Comparison of ENCODE assay signal across 16 cellular contexts in the genomic region with DNA sequence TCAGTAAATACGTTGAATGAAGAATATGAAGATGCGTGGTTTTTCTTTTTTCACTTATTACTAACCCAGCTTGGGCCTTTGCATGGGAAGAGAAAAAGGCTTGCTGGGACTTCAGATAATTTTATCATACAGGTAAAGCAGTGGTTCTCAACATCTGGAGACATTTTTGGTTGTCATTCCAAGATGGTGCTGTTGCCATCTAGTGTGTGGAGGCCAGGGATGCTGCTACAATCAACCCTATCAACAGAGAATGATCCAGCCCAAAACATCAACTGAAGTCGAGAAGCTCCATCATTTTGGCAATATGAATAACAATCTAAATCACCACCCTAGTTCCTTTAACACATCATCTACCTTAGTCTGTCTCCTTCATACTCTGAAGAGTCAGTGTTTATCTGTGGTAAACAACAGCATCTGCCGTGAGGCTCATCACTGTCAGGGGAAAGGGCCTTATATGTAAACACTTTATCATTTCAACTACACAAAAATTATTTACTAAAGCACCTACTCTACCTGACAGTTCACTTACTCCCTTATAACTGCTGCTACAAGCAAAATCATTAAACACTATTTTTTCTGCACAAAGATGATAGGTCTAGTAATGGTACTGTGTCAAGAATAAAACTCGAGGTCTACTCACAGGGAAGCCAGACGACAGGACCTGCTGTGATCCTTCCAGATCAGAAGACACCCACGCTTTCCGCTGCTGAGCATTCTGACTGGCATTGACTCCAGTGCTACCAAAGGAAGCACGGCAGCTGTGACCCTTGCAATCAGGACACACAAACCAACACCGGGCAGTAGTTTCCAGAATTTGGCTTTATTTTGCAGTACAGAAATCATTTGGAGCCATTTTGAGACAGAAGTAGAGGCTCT. TPM values are rescaled to one million over a fixed set of nuclear protein-coding genes. Genes with fewer than 3 reads are reported as not detected.
A peak's percentile ranks its signal among the peaks of the same experiment; 100 is the strongest.
DNase-seq lines count a peak whose midpoint lies in the region; ATAC-seq and TF ChIP-seq lines count a peak whose summit lies in the region.
"Had no signal": no experiment of that assay in that cellular context is flagged by ENCODE, and none has a peak within 500 bp of the region (broad histone marks: within the 10 kb centered on the region; RNA-seq: fewer than 3 reads in every experiment).

No MANE protein-coding gene starts in this region.

- H3K4me1 Mint-ChIP-seq in CD4-positive, alpha-beta T cell (ENCODE audit: low read depth) = peaks cover 10% of the 10 kb centered on the region
- H3K4me1 Mint-ChIP-seq in activated CD4-positive, alpha-beta memory T cell treated with anti-CD3 and anti-CD28 coated beads for 36 hours (ENCODE audit: low read depth) = peaks cover 21% of the 10 kb centered on the region

- 91 to 96% (median 92%) methylated on average over 10 of the region's 10 CpGs for WGBS in heart left ventricle, 4 donors

- H3K27ac Mint-ChIP-seq in CD4-positive, alpha-beta T cell = peak overlapping the region; percentile 82
- H3K27ac Mint-ChIP-seq in activated CD4-positive, alpha-beta memory T cell treated with anti-CD3 and anti-CD28 coated beads for 36 hours = peak overlapping the region; percentile 52

- H3K4me3 Mint-ChIP-seq in CD4-positive, alpha-beta T cell = no peak overlapping the region
- H3K4me3 Mint-ChIP-seq in activated CD4-positive, alpha-beta memory T cell treated with anti-CD3 and anti-CD28 coated beads for 36 hours = no peak overlapping the region

- no peaks in the 10 kb centered on the region for H3K4me1 ChIP-seq in heart left ventricle
- H3K4me1 ChIP-seq: ascending aorta, esophagus squamous epithelium, psoas muscle, tibial artery had no signal

- H3K36me3 Mint-ChIP-seq in CD4-positive, alpha-beta T cell (ENCODE audit: low read depth) = peaks cover 92% of the 10 kb centered on the region
- peaks cover 53% of the 10 kb centered on the region for H3K36me3 Mint-ChIP-seq in activated CD4-positive, alpha-beta memory T cell treated with anti-CD3 and anti-CD28 coated beads for 36 hours

- H3K4me3 ChIP-seq in heart left ventricle = no peak overlapping the region
- H3K4me3 ChIP-seq: ascending aorta, coronary artery, esophagus squamous epithelium, hepatocyte, psoas muscle, tibial artery had no signal

- H3K9me3 Mint-ChIP-seq in CD4-positive, alpha-beta T cell = no peaks in the 10 kb centered on the region
- H3K9me3 Mint-ChIP-seq in activated CD4-positive, alpha-beta memory T cell treated with anti-CD3 and anti-CD28 coated beads for 36 hours = no peaks in the 10 kb centered on the region

- CTCF ChIA-PET in CD4-positive, alpha-beta T cell (lab: Charles Lee) = interaction anchor here (1.5 kb wide), 1 partner anchor 11 kb away, joined by 4 read pairs; no protein-coding TSS in a partner anchor
- CTCF ChIA-PET in activated CD4-positive, alpha-beta memory T cell treated with anti-CD3 and anti-CD28 coated beads for 36 hours (lab: Charles Lee) = no interaction called here

- no peak for DNase-seq in CD4-positive, alpha-beta T cell
- DNase-seq in DMS53 (lab: John Stamatoyannopoulos, UW) (peak; percentile 75), left colon (no peak), NCI-H748 (lab: John Stamatoyannopoulos, UW; ENCODE audit: unreplicated experiment) (no peak), heart left ventricle (no peak), globus pallidus (ENCODE audit: low spot score) (no peak)
- DNase-seq in activated CD4-positive, alpha-beta memory T cell treated with anti-CD3 and anti-CD28 coated beads for 36 hours = peak; percentile 22
- DNase-seq: activated CD8-positive, alpha-beta memory T cell treated with anti-CD3 and anti-CD28 coated beads, Interleukin-2, amount 50 U/mL, for 48 hours; C1 segment of cervical spinal cord; esophagus squamous epithelium; psoas muscle; Right ventricle myocardium superior; tibial artery had no signal

- H3K9me3 ChIP-seq in CD4-positive, alpha-beta T cell (ENCODE audit: control insufficient read depth, low read length) = no peaks in the 10 kb centered on the region
- no peaks in the 10 kb centered on the region for H3K9me3 ChIP-seq in heart left ventricle
- H3K9me3 ChIP-seq: ascending aorta, esophagus squamous epithelium, psoas muscle, tibial artery had no signal

- peak; percentile 39 for ATAC-seq in CD4-positive, alpha-beta T cell (ENCODE audit: poor library complexity)
- ATAC-seq in left colon = peak; percentile 12
- ATAC-seq in heart left ventricle = no peak
- ATAC-seq: psoas muscle had no signal

- POLR2A ChIA-PET in CD4-positive, alpha-beta T cell (lab: Charles Lee) = interaction anchor here (0.6 to 3.4 kb wide), 2 partner anchors 11 to 323 kb away, joined by 3 to 17 read pairs; no protein-coding TSS in a partner anchor
- POLR2A ChIA-PET in activated CD4-positive, alpha-beta memory T cell treated with anti-CD3 and anti-CD28 coated beads for 36 hours (lab: Charles Lee) = no interaction called here

- intact Hi-C loops in CD4-positive, alpha-beta T cell (cut with DNase I, micrococcal nuclease) = no loop called here
- intact Hi-C loops in activated CD4-positive, alpha-beta memory T cell treated with anti-CD3 and anti-CD28 coated beads for 36 hours (cut with micrococcal nuclease) = no loop called here
- intact Hi-C loops in left colon (cut with DNase I, micrococcal nuclease) = no loop called here
- intact Hi-C loops in heart left ventricle (cut with DNase I) = no loop called here

- no peak overlapping the region for H3K27ac ChIP-seq in CD4-positive, alpha-beta T cell (ENCODE audit: low read depth, low read length)
- H3K27ac ChIP-seq in heart left ventricle = no peak overlapping the region
- H3K27ac ChIP-seq: ascending aorta, coronary artery, esophagus squamous epithelium, hepatocyte, psoas muscle, tibial artery had no signal

- H3K27me3 Mint-ChIP-seq in CD4-positive, alpha-beta T cell = no peaks in the 10 kb centered on the region
- no peaks in the 10 kb centered on the region for H3K27me3 Mint-ChIP-seq in activated CD4-positive, alpha-beta memory T cell treated with anti-CD3 and anti-CD28 coated beads for 36 hours

- TF ChIP-seq CTCF in CD4-positive, alpha-beta T cell (IDR thresholded peaks at IDR 0.05) = no peak
- TF ChIP-seq CTCF in heart left ventricle (IDR thresholded peaks at IDR 0.05) = no peak

- H3K27me3 ChIP-seq in CD4-positive, alpha-beta T cell (ENCODE audit: control insufficient read depth, insufficient read depth, low read length) = no peaks in the 10 kb centered on the region
- H3K27me3 ChIP-seq in heart left ventricle = no peaks in the 10 kb centered on the region
- H3K27me3 ChIP-seq: ascending aorta, esophagus squamous epithelium, hepatocyte, tibial artery had no signal

- H3K36me3 ChIP-seq in heart left ventricle = peaks cover 5 to 100% (median 98%) of the 10 kb centered on the region in 9 donors

- TF ChIP-seq POLR2A in heart left ventricle (IDR thresholded peaks at IDR 0.05) = no peak

RNA-seq across cellular contexts. Expression of a gene that starts 48.6 kb away (rescaled TPM):
- total RNA-seq in CD4-positive, alpha-beta T cell = 10 to 100 TPM; 78.1 to 82.3 TPM
- 100 to 1,000 TPM; 283 to 286 TPM for total RNA-seq in activated CD4-positive, alpha-beta memory T cell treated with anti-CD3 and anti-CD28 coated beads for 36 hours
- 100 to 1,000 TPM; 211 to 218 TPM for total RNA-seq in left colon
- 100 to 1,000 TPM in 7 of 9 donors, 10 to 100 TPM in 2; 92.0 to 161 (median 117) TPM for total RNA-seq in heart left ventricle
- 100 to 1,000 TPM in 1 of 2 donors, 10 to 100 TPM in 1; 20.0 to 167 TPM for polyA plus RNA-seq in heart left ventricle

Comparison
In these comparisons a context has a peak if more than half of its experiments do, and no peak if none do; other contexts are left out.
1. ATAC-seq: peak in CD4-positive, alpha-beta T cell (single experiment) and left colon (single experiment); none in heart left ventricle (0 of 4).
2. DNase-seq: peak in DMS53 (single experiment) and activated CD4-positive, alpha-beta memory T cell treated with anti-CD3 and anti-CD28 coated beads for 36 hours (single experiment); none in CD4-positive, alpha-beta T cell (0 of 10), left colon (0 of 2), NCI-H748 (single experiment), heart left ventricle (0 of 5) and globus pallidus (single experiment).